Comparison of ENCODE assay signal across 14 cellular contexts in genomic region chr3:170745211-170745718, GRCh38.
DNase-seq lines count a peak whose midpoint lies in the region; ATAC-seq, FAIRE-seq and TF ChIP-seq lines count a peak whose summit lies in the region.
"Had no signal": no experiment of that assay in that cellular context is flagged by ENCODE, and none has a peak within 500 bp of the region (broad histone marks: within the 10 kb centered on the region; RNA-seq: fewer than 3 reads in every experiment).

No MANE protein-coding gene starts in this region.

- dilution Hi-C loops in keratinocyte (cut with MboI; ENCODE audit: extremely low pct_ligation_motif_present, low sequenced_read_pairs) = no loop called here

- no peaks in the 10 kb centered on the region for H3K9me1 ChIP-seq in keratinocyte (ENCODE audit: control insufficient read depth, extremely low read depth, insufficient read depth, low read length)

- no peak overlapping the region for H3K4me3 ChIP-seq in astrocyte (ENCODE audit: insufficient read depth, low read depth, low read length)
- H3K4me3 ChIP-seq in keratinocyte (ENCODE audit: control insufficient read depth in 2 of 3, extremely low read depth in 1 of 3, insufficient read depth in 2 of 3, low read depth in 1 of 3, low read length in 3 of 3) = no peak overlapping the region
- no peak overlapping the region for H3K4me3 ChIP-seq in right cardiac atrium (ENCODE audit: low read length)
- H3K4me3 ChIP-seq: coronary artery, left ventricle myocardium inferior had no signal

- H3K27me3 ChIP-seq in astrocyte (ENCODE audit: insufficient read depth, low read length) (no peaks in the 10 kb centered on the region), keratinocyte (ENCODE audit: control insufficient read depth, extremely low read depth, insufficient read depth, low read length) (no peaks in the 10 kb centered on the region), right cardiac atrium (ENCODE audit: control insufficient read depth, insufficient read depth) (no peaks in the 10 kb centered on the region)

- H3K9me3 Mint-ChIP-seq in astrocyte (ENCODE audit: unreplicated experiment) = no peaks in the 10 kb centered on the region
- H3K9me3 Mint-ChIP-seq: activated naive CD4-positive, alpha-beta T cell treated with anti-CD3 and anti-CD28 coated beads, Interleukin-2, amount 10 ng/mL, durations not matched to agents 7 days and 5 days had no signal

- ATAC-seq in right cardiac atrium (no peak), GM21367 (IDR thresholded peaks at IDR 0.05; ENCODE audit: unreplicated experiment) (no peak)

- TF ChIP-seq CTCF in astrocyte (IDR thresholded peaks at IDR 0.05; ENCODE audit: insufficient read depth, low read depth, low read length) = no peak
- TF ChIP-seq CTCF in keratinocyte (optimal IDR thresholded peaks at IDR 0.05 in 1 of 3, IDR thresholded peaks at IDR 0.05 in 1 of 3, conservative IDR thresholded peaks at IDR 0.05 in 1 of 3; ENCODE audit: extremely low read depth in 1 of 3, insufficient read depth in 2 of 3, low read length in 3 of 3) = no peak

- no peak; the same call in 1 of the 2 replicates for TF ChIP-seq RAD21 in Ishikawa (IDR thresholded peaks at IDR 0.05; ENCODE audit: low read depth)

- H3K9me3 ChIP-seq in astrocyte (ENCODE audit: insufficient read depth, low read depth, low read length) (no peaks in the 10 kb centered on the region), keratinocyte (ENCODE audit: control insufficient read depth, low read depth, low read length) (no peaks in the 10 kb centered on the region), right cardiac atrium (ENCODE audit: control insufficient read depth, low read length) (no peaks in the 10 kb centered on the region)
- H3K9me3 ChIP-seq: left ventricle myocardium inferior had no signal

- peak; percentile 74; the same call in 1 of the 2 replicates for TF ChIP-seq EP300 in Ishikawa (IDR thresholded peaks at IDR 0.05; ENCODE audit: borderline replicate concordance)

- peak overlapping the region; percentile 8 for H3K9ac ChIP-seq in astrocyte (ENCODE audit: low read length)
- H3K9ac ChIP-seq in keratinocyte (ENCODE audit: control insufficient read depth, extremely low read depth, insufficient read depth, low read length) = no peak overlapping the region

- H3K27ac Mint-ChIP-seq in astrocyte (ENCODE audit: unreplicated experiment) = peak overlapping the region; percentile 86
- H3K27ac Mint-ChIP-seq: activated naive CD4-positive, alpha-beta T cell treated with anti-CD3 and anti-CD28 coated beads, Interleukin-2, amount 10 ng/mL, durations not matched to agents 7 days and 5 days had no signal

- peaks cover 31% of the 10 kb centered on the region for H3K4me1 Mint-ChIP-seq in astrocyte (ENCODE audit: low read depth, unreplicated experiment)
- H3K4me1 Mint-ChIP-seq: activated naive CD4-positive, alpha-beta T cell treated with anti-CD3 and anti-CD28 coated beads, Interleukin-2, amount 10 ng/mL, durations not matched to agents 7 days and 5 days had no signal

- FAIRE-seq in astrocyte (lab: Jason Lieb, UNC) (peak; percentile 88), keratinocyte (lab: Jason Lieb, UNC) (peak; percentile 90)

- H3K4me1 ChIP-seq in astrocyte (ENCODE audit: insufficient read depth, low read length) (peaks cover 33% of the 10 kb centered on the region), keratinocyte (ENCODE audit: control insufficient read depth, extremely low read depth, insufficient read depth, low read length) (peaks cover 58% of the 10 kb centered on the region), right cardiac atrium (ENCODE audit: control insufficient read depth, insufficient read depth, low read length) (peaks cover 3% of the 10 kb centered on the region)

- H2AFZ ChIP-seq in astrocyte (ENCODE audit: low read depth, low read length) (no peak overlapping the region), keratinocyte (ENCODE audit: control insufficient read depth, low read length) (no peak overlapping the region)

- H3K27me3 Mint-ChIP-seq in astrocyte (ENCODE audit: low read depth, unreplicated experiment) = no peaks in the 10 kb centered on the region

- H3K79me2 ChIP-seq in astrocyte (ENCODE audit: insufficient read depth, low read length) = no peaks in the 10 kb centered on the region
- no peaks in the 10 kb centered on the region for H3K79me2 ChIP-seq in keratinocyte (ENCODE audit: control insufficient read depth, insufficient read depth, low read length)

- H3K4me2 ChIP-seq in astrocyte (ENCODE audit: low read length) = peak overlapping the region; percentile 51
- H3K4me2 ChIP-seq in keratinocyte (ENCODE audit: control insufficient read depth, extremely low read depth, insufficient read depth, low read depth, low read length) = peak overlapping the region; percentile 22

- no peaks in the 10 kb centered on the region for H3K36me3 Mint-ChIP-seq in astrocyte (ENCODE audit: low read depth, unreplicated experiment)
- H3K36me3 Mint-ChIP-seq: activated naive CD4-positive, alpha-beta T cell treated with anti-CD3 and anti-CD28 coated beads, Interleukin-2, amount 10 ng/mL, durations not matched to agents 7 days and 5 days had no signal

- H3K4me3 Mint-ChIP-seq in astrocyte (ENCODE audit: unreplicated experiment) = no peak overlapping the region
- H3K4me3 Mint-ChIP-seq: activated naive CD4-positive, alpha-beta T cell treated with anti-CD3 and anti-CD28 coated beads, Interleukin-2, amount 10 ng/mL, durations not matched to agents 7 days and 5 days had no signal

- H3K36me3 ChIP-seq in astrocyte (ENCODE audit: insufficient read depth, low read length) = no peaks in the 10 kb centered on the region
- no peaks in the 10 kb centered on the region for H3K36me3 ChIP-seq in keratinocyte (ENCODE audit: control insufficient read depth in 2 of 2, extremely low read depth in 1 of 2, insufficient read depth in 2 of 2, low read length in 2 of 2)
- H3K36me3 ChIP-seq: left ventricle myocardium inferior had no signal

- no peaks in the 10 kb centered on the region for H4K20me1 ChIP-seq in astrocyte (ENCODE audit: insufficient read depth, low read length)
- H4K20me1 ChIP-seq in keratinocyte (ENCODE audit: control insufficient read depth, extremely low read depth, insufficient read depth, low read length) = no peaks in the 10 kb centered on the region

- H3K27ac ChIP-seq in astrocyte (ENCODE audit: low read depth, low read length) = peak overlapping the region; percentile 59
- peak overlapping the region; percentile 47 for H3K27ac ChIP-seq in keratinocyte (ENCODE audit: control insufficient read depth, insufficient read depth, low read length)
- no peak overlapping the region for H3K27ac ChIP-seq in right cardiac atrium (ENCODE audit: low read length)
- H3K27ac ChIP-seq: coronary artery, left ventricle myocardium inferior had no signal

- intact Hi-C loops in right cardiac atrium (cut with DNase I) = no loop called here

- peak; percentile 38 for DNase-seq in AG08395 (ENCODE audit: low spot score)
- DNase-seq in astrocyte (ENCODE audit: low read depth) = peak; percentile 89
- no peak for DNase-seq in keratinocyte (ENCODE audit: low read depth, low spot score)
- DNase-seq in right cardiac atrium = no peak
- no peak for DNase-seq in NCI-H748 (lab: John Stamatoyannopoulos, UW; ENCODE audit: unreplicated experiment)
- DNase-seq in NCI-H69 (lab: John Stamatoyannopoulos, UW) = no peak
- DNase-seq: activated CD8-positive, alpha-beta memory T cell treated with anti-CD3 and anti-CD28 coated beads for 24 hours; activated naive CD4-positive, alpha-beta T cell treated with anti-CD3 and anti-CD28 coated beads, Interleukin-2, amount 10 ng/mL, durations not matched to agents 7 days and 5 days; DMS79; left ventricle myocardium inferior; T-helper 9 cell had no signal

TF ChIP-seq in Ishikawa, 13 proteins besides CTCF, POLR2A, EP300 and RAD21:
- TF ChIP-seq FOXM1 (IDR thresholded peaks at IDR 0.05; ENCODE audit: borderline replicate concordance, low read depth) (peak; percentile 59; the same call in 1 of the 2 replicates), MAX (IDR thresholded peaks at IDR 0.05) (0 out of 2 replicates have a peak, but pooled peaks have one; percentile 27), CEBPB (IDR thresholded peaks at IDR 0.05) (no peak), NFIC (IDR thresholded peaks at IDR 0.05) (peak; percentile 67), TCF12 (IDR thresholded peaks at IDR 0.05; ENCODE audit: low read depth) (peak; percentile 73), TAF1 (IDR thresholded peaks at IDR 0.05; ENCODE audit: low read depth) (no peak), TEAD4 (IDR thresholded peaks at IDR 0.05) (peak; percentile 99), ZBTB7A (IDR thresholded peaks at IDR 0.05; ENCODE audit: low read depth) (no peak), REST (IDR thresholded peaks at IDR 0.05; ENCODE audit: low read depth) (no peak)

Comparison
In these comparisons a context has a peak if more than half of its experiments do, and no peak if none do; other contexts are left out.
1. DNase-seq: peak in AG08395 (single experiment) and astrocyte (single experiment); none in keratinocyte (single experiment), right cardiac atrium (0 of 3), NCI-H748 (single experiment) and NCI-H69 (single experiment).